In the genomic region with DNA sequence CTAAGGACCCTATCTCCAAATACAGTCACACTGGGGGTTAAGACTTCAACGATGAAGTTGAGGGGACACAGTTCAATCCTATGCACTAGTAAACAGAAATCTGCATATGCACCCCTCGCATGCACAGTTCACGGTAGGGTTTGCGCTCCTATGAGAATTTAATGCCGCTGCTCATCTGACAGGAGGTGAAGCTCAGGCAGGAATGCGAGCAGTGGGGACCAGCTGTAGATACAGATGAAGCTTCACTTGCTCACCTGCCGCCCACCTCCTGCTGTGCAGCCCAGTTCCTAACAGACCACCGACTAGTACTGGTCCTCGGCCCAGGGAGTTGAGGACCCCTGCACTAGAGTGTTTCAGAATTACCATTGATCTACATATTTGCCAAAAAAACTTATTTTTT, we compare ENCODE assay signal across 23 cellular contexts. TPM values are rescaled to one million over a fixed set of nuclear protein-coding genes. Genes with fewer than 3 reads are reported as not detected.
DNase-seq lines count a peak whose midpoint lies in the region; ATAC-seq and TF ChIP-seq lines count a peak whose summit lies in the region.
"Had no signal": no experiment of that assay in that cellular context is flagged by ENCODE, and none has a peak within 500 bp of the region (broad histone marks: within the 10 kb centered on the region; RNA-seq: fewer than 3 reads in every experiment).

No MANE protein-coding gene starts in this region.

- H3K9me3 ChIP-seq in left lung, result no peaks in the 10 kb centered on the region
- H3K9me3 ChIP-seq in spleen, result no peaks in the 10 kb centered on the region
- no peaks in the 10 kb centered on the region for H3K9me3 ChIP-seq in OCI-LY7 (ENCODE audit: low read length)
- H3K9me3 ChIP-seq: BLaER1 had no signal

- peak; percentile 31 for DNase-seq in natural killer cell treated with Interleukin-12 subunit alpha and Interleukin-12 subunit beta and Interleukin-15 and Interleukin-18, amount 100 ng/mL, for 72 hours (ENCODE audit: low spot score)
- DNase-seq in natural killer cell, result no peak
- peak; percentile 7 to 30 for DNase-seq in left lung
- DNase-seq in spleen, result peak; percentile 39
- DNase-seq in OCI-LY7 (ENCODE audit: low spot score), result no peak
- no peak for DNase-seq in NCI-H128 (lab: John Stamatoyannopoulos, UW; ENCODE audit: unreplicated experiment)
- DNase-seq: CD4-positive, CD25-positive, alpha-beta regulatory T cell; DMS153; GM23248; H7; KBM-7; MV-4-11; NCI-H1105; NCI-H146; NCI-H1930; NCI-H2107; NCI-H524; NCI-H774; NK-92 treated with Interleukin-12 subunit alpha and Interleukin-12 subunit beta, amount 100 ng/mL, for 24 hours; PC-9; SHP77 had no signal

- H3K27me3 ChIP-seq in left lung, result peaks cover 0 to 17% of the 10 kb centered on the region in 2 donors
- peaks cover 0 to 5% (median 0%) of the 10 kb centered on the region in 7 donors for H3K27me3 ChIP-seq in spleen (replicated peaks in 1 of 7)
- H3K27me3 ChIP-seq: BLaER1 had no signal

- no peaks in the 10 kb centered on the region for H3K9me3 Mint-ChIP-seq in natural killer cell treated with Interleukin-12 subunit alpha and Interleukin-12 subunit beta and Interleukin-15 and Interleukin-18, amount 100 ng/mL, for 72 hours
- no peaks in the 10 kb centered on the region for H3K9me3 Mint-ChIP-seq in natural killer cell
- H3K9me3 Mint-ChIP-seq: CD4-positive, CD25-positive, alpha-beta regulatory T cell had no signal

- H3K4me1 ChIP-seq in left lung (no peaks in the 10 kb centered on the region), spleen (no peaks in the 10 kb centered on the region), OCI-LY7 (ENCODE audit: insufficient read depth, low read length, poor library complexity, severe bottlenecking) (no peaks in the 10 kb centered on the region)
- H3K4me1 ChIP-seq: BLaER1 had no signal

- H4K20me1 ChIP-seq in OCI-LY7 (ENCODE audit: insufficient read depth, low read length), result no peaks in the 10 kb centered on the region
- H4K20me1 ChIP-seq: BLaER1 had no signal

- TF ChIP-seq CTCF in natural killer cell (IDR thresholded peaks at IDR 0.05), result no peak
- no peak for TF ChIP-seq CTCF in left lung (IDR thresholded peaks at IDR 0.05)
- no peak for TF ChIP-seq CTCF in spleen (IDR thresholded peaks at IDR 0.05 in 8 of 11, conservative IDR thresholded peaks at IDR 0.05 in 3 of 11)
- TF ChIP-seq CTCF in OCI-LY7 (conservative IDR thresholded peaks at IDR 0.05; ENCODE audit: low read length), result no peak

- no peaks in the 10 kb centered on the region for H3K4me1 Mint-ChIP-seq in natural killer cell treated with Interleukin-12 subunit alpha and Interleukin-12 subunit beta and Interleukin-15 and Interleukin-18, amount 100 ng/mL, for 72 hours (ENCODE audit: low read depth in 2 of 2)
- H3K4me1 Mint-ChIP-seq in natural killer cell, result no peaks in the 10 kb centered on the region
- H3K4me1 Mint-ChIP-seq: CD4-positive, CD25-positive, alpha-beta regulatory T cell had no signal

- no peak overlapping the region for H2AFZ ChIP-seq in OCI-LY7 (ENCODE audit: low read length)
- H2AFZ ChIP-seq: GM23248, PC-9 had no signal

- intact Hi-C loops in natural killer cell (cut with micrococcal nuclease), result no loop called here
- intact Hi-C loops in left lung (cut with DNase I), result no loop called here
- intact Hi-C loops in spleen (cut with DNase I; ENCODE audit: low total_unique reads), result no loop called here
- intact Hi-C loops in OCI-LY7 (cut with micrococcal nuclease; ENCODE audit: unreplicated experiment), result no loop called here

- TF ChIP-seq POLR2A in spleen (IDR thresholded peaks at IDR 0.05), result no peak

- no peaks in the 10 kb centered on the region for H3K79me2 ChIP-seq in OCI-LY7 (ENCODE audit: insufficient read depth, low read depth, low read length)

- no peak overlapping the region for H3K27ac ChIP-seq in left lung
- no peak overlapping the region for H3K27ac ChIP-seq in spleen
- no peak overlapping the region for H3K27ac ChIP-seq in OCI-LY7 (ENCODE audit: low read depth, low read length, poor library complexity, severe bottlenecking)
- H3K27ac ChIP-seq: BLaER1, GM23248, PC-9 had no signal

- POLR2A ChIA-PET in OCI-LY7 (lab: Charles Lee), result no interaction called here

- H3K4me2 ChIP-seq in OCI-LY7 (ENCODE audit: low read length), result no peak overlapping the region
- H3K4me2 ChIP-seq: BLaER1, PC-9 had no signal

- H3K4me3 ChIP-seq in left lung (no peak overlapping the region), spleen (no peak overlapping the region), OCI-LY7 (ENCODE audit: low read depth, low read length, poor library complexity, severe bottlenecking) (no peak overlapping the region)
- H3K4me3 ChIP-seq: BLaER1, GM23248, PC-9 had no signal

- H3K27ac Mint-ChIP-seq in natural killer cell treated with Interleukin-12 subunit alpha and Interleukin-12 subunit beta and Interleukin-15 and Interleukin-18, amount 100 ng/mL, for 72 hours, result no peak overlapping the region
- H3K27ac Mint-ChIP-seq in natural killer cell, result no peak overlapping the region

- peaks cover 17 to 24% of the 10 kb centered on the region in 2 donors for H3K27me3 Mint-ChIP-seq in natural killer cell treated with Interleukin-12 subunit alpha and Interleukin-12 subunit beta and Interleukin-15 and Interleukin-18, amount 100 ng/mL, for 72 hours
- peaks cover 11 to 12% of the 10 kb centered on the region in 2 donors for H3K27me3 Mint-ChIP-seq in natural killer cell (ENCODE audit: low read depth in 2 of 2)

- BruUV-seq in OCI-LY7 (replicated peaks; lab: Mats Ljungman, UMichigan), result no TSS peak

- no peak overlapping the region for H3K4me3 Mint-ChIP-seq in natural killer cell treated with Interleukin-12 subunit alpha and Interleukin-12 subunit beta and Interleukin-15 and Interleukin-18, amount 100 ng/mL, for 72 hours
- H3K4me3 Mint-ChIP-seq in natural killer cell, result no peak overlapping the region
- H3K4me3 Mint-ChIP-seq: CD4-positive, CD25-positive, alpha-beta regulatory T cell had no signal

- no peaks in the 10 kb centered on the region for H3K9me2 ChIP-seq in OCI-LY7 (ENCODE audit: insufficient read depth, low read length)

- H3K36me3 ChIP-seq in left lung, result no peaks in the 10 kb centered on the region
- no peaks in the 10 kb centered on the region for H3K36me3 ChIP-seq in spleen
- no peaks in the 10 kb centered on the region for H3K36me3 ChIP-seq in OCI-LY7 (ENCODE audit: insufficient read depth, low read length)
- H3K36me3 ChIP-seq: BLaER1 had no signal

- WGBS in spleen, 5 donors, result 83 to 93% (median 90%) methylated on average over 9 of the region's 9 CpGs

- no peak for ATAC-seq in natural killer cell treated with Interleukin-12 subunit alpha and Interleukin-12 subunit beta and Interleukin-15 and Interleukin-18, amount 100 ng/mL, for 72 hours
- ATAC-seq in natural killer cell, result no peak
- no peak for ATAC-seq in left lung
- no peak for ATAC-seq in HG03565 (IDR thresholded peaks at IDR 0.05; ENCODE audit: unreplicated experiment)

- H3K36me3 Mint-ChIP-seq in natural killer cell treated with Interleukin-12 subunit alpha and Interleukin-12 subunit beta and Interleukin-15 and Interleukin-18, amount 100 ng/mL, for 72 hours, result no peaks in the 10 kb centered on the region
- H3K36me3 Mint-ChIP-seq in natural killer cell, result no peaks in the 10 kb centered on the region
- H3K36me3 Mint-ChIP-seq: CD4-positive, CD25-positive, alpha-beta regulatory T cell had no signal

- CTCF ChIA-PET in OCI-LY7 (lab: Charles Lee; ENCODE audit: unreplicated experiment), result no interaction called here

RNA-seq across cellular contexts. Expression of a gene that starts 40.0 kb away (rescaled TPM):
- total RNA-seq in natural killer cell treated with Interleukin-12 subunit alpha and Interleukin-12 subunit beta and Interleukin-15 and Interleukin-18, amount 100 ng/mL, for 72 hours, result 10 to 100 TPM; 22.8 to 31.4 TPM
- 10 to 100 TPM; 21.6 to 25.4 (median 22.0) TPM for total RNA-seq in natural killer cell
- 10 to 100 TPM; 23.6 to 26.8 TPM for total RNA-seq in left lung
- total RNA-seq in spleen, result 10 to 100 TPM; 16.3 to 23.7 (median 18.7) TPM
- 10 to 100 TPM; 10.9 to 17.5 (median 14.0) TPM for polyA plus RNA-seq in spleen
- total RNA-seq in OCI-LY7 (2014; rRNA removed; shearing (Covaris generic)), result 47.2 and 48.2 TPM in 2 replicates
- total RNA-seq in OCI-LY7 (2022), result 50.9 and 53.0 TPM in 2 replicates

Comparison
In these comparisons a context has a peak if more than half of its experiments do, and no peak if none do; other contexts are left out.
1. DNase-seq: peak in natural killer cell treated with Interleukin-12 subunit alpha and Interleukin-12 subunit beta and Interleukin-15 and Interleukin-18, amount 100 ng/mL, for 72 hours (single experiment), left lung (2 of 2) and spleen (single experiment); none in natural killer cell (single experiment), OCI-LY7 (single experiment) and NCI-H128 (single experiment).